8 cellular contexts compared by ENCODE assay signal in the genomic region with DNA sequence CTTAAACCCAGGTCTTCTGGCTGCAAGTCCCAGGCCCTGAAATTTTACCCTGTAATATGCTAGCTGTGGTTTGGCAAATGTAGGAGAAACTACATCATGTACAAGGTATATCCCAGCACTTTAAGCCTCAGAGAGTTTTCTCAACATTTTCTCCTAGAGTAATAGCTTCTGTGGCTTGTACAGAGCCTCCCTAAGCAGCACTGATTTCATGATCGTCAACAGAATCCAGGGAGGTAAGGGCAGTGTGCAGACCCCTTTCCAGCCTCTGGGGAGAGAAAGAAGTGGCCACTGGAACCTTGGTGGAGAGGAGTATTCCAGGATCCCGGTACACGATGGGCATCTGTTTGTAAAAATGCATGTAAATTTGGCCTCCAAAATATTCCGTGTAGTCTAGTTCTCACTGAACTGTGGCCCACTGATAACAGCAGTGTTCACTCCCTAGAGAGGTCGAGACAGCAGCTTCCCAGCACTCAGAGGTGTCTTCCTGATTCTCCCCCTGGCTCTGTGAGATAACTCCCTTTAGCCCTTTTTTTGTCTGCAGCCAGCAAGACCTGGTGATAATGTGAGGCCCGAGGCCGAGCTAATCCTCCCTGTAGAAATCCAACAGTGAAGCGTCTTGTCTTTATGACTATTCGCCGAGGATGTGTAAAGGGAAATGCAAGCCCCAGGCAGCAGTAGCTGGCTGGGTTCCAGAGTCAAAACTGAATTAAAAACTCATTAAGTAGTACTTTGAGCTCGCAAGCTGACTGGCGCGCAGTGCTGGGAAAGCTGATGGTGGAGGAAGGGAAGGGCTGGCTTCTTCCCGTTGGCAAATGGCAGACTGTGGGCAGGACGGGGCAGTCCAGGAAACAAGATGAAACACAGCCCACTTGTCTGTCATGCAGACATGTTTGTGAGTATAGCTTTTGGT. TPM values are rescaled to one million over a fixed set of nuclear protein-coding genes. Genes with fewer than 3 reads are reported as not detected.
DNase-seq lines count a peak whose midpoint lies in the region; ATAC-seq and TF ChIP-seq lines count a peak whose summit lies in the region.

No MANE protein-coding gene starts in this region.

- H4K20me1 ChIP-seq in Karpas-422 (ENCODE audit: insufficient read depth, low read depth, low read length): no peaks in the 10 kb centered on the region

- DNase-seq in GM04504 (ENCODE audit: low read depth): peak; percentile 73
- DNase-seq in OCI-M2 (lab: John Stamatoyannopoulos, UW; ENCODE audit: unreplicated experiment): peak; percentile 55
- DNase-seq in esophagus squamous epithelium (lab: John Stamatoyannopoulos, UW): peak; percentile 7
- DNase-seq in omental fat pad (ENCODE audit: low spot score): no peak
- no peak for DNase-seq in Karpas-422

- H3K4me2 ChIP-seq in Karpas-422 (ENCODE audit: low read depth, low read length, poor library complexity, severe bottlenecking): no peak overlapping the region

- TF ChIP-seq CTCF in esophagus squamous epithelium (IDR thresholded peaks at IDR 0.05): no peak
- TF ChIP-seq CTCF in omental fat pad (IDR thresholded peaks at IDR 0.05): no peak

- H3K36me3 ChIP-seq in esophagus squamous epithelium: no peaks in the 10 kb centered on the region
- no peaks in the 10 kb centered on the region for H3K36me3 ChIP-seq in Karpas-422 (ENCODE audit: insufficient read depth, low read length)

- whole genome bisulfite sequencing in esophagus squamous epithelium, 2 donors: 13 to 30% methylated on average over 13 to 15 of the region's 15 CpGs

- H3K27me3 ChIP-seq in esophagus squamous epithelium (peaks cover 0 to 23% (median 0%) of the 10 kb centered on the region in 4 donors), Karpas-422 (ENCODE audit: low read length) (no peaks in the 10 kb centered on the region)

- intact Hi-C loops in esophagus squamous epithelium (cut with DNase I): no loop called here

- H3K4me1 ChIP-seq in esophagus squamous epithelium: peaks cover 4 to 33% (median 23%) of the 10 kb centered on the region in 3 donors
- H3K4me1 ChIP-seq in Karpas-422 (ENCODE audit: low read length): no peaks in the 10 kb centered on the region

- H3K79me2 ChIP-seq in Karpas-422 (ENCODE audit: low read length): no peaks in the 10 kb centered on the region

- H3K9me2 ChIP-seq in Karpas-422 (replicated peaks; ENCODE audit: insufficient read depth, low read length): no peaks in the 10 kb centered on the region

- H2AFZ ChIP-seq in Karpas-422 (ENCODE audit: low read length): no peak overlapping the region

- peak overlapping the region; percentile 21 to 78 (median 65) for H3K27ac ChIP-seq in esophagus squamous epithelium
- H3K27ac ChIP-seq in Karpas-422 (ENCODE audit: low read length): no peak overlapping the region

- H3K4me3 ChIP-seq in esophagus squamous epithelium: peak overlapping the region in 2 of 4 donors; percentile 15 to 24
- H3K4me3 ChIP-seq in Karpas-422 (ENCODE audit: low read length): no peak overlapping the region

- no peak overlapping the region for H3K9ac ChIP-seq in Karpas-422 (ENCODE audit: low read length)

- TF ChIP-seq POLR2A in esophagus squamous epithelium (IDR thresholded peaks at IDR 0.05): no peak

- ATAC-seq in omental fat pad (ENCODE audit: low FRiP score) (peak; percentile 77), GM21737 (IDR thresholded peaks at IDR 0.05; ENCODE audit: unreplicated experiment) (no peak), HG02571 (IDR thresholded peaks at IDR 0.05; ENCODE audit: unreplicated experiment) (no peak), GM19023 (IDR thresholded peaks at IDR 0.05; ENCODE audit: unreplicated experiment) (no peak)

- H3K9me3 ChIP-seq in esophagus squamous epithelium (no peaks in the 10 kb centered on the region), Karpas-422 (ENCODE audit: low read length) (no peaks in the 10 kb centered on the region)

RNA-seq across cellular contexts. Expression of a gene that starts 59.0 kb away (rescaled TPM):
- 100 to 1,000 TPM in 1 of 4 donors, 10 to 100 TPM in 2, 1 to 10 TPM in 1; 8.2 to 180 (median 29.6) TPM for total RNA-seq in esophagus squamous epithelium
- total RNA-seq in omental fat pad: 100 to 1,000 TPM; 479 to 654 (median 593) TPM
- not detected in 2 replicates for total RNA-seq in Karpas-422 (2014; rRNA removed; shearing (Covaris generic); ENCODE audit: low replicate concordance)

Comparison
In these comparisons a context has a peak if more than half of its experiments do, and no peak if none do; other contexts are left out.
1. DNase-seq: peak in GM04504 (single experiment), OCI-M2 (single experiment) and esophagus squamous epithelium (single experiment); none in omental fat pad (single experiment) and Karpas-422 (single experiment).